Comparison of ENCODE assay signal across 8 cellular contexts in genomic region chr3:12954891-12955650, GRCh38.
DNase-seq lines count a peak whose midpoint lies in the region; ATAC-seq, FAIRE-seq and TF ChIP-seq lines count a peak whose summit lies in the region.

No MANE protein-coding gene starts in this region.

- no peak for TF ChIP-seq EP300 in HepG2 (IDR thresholded peaks at IDR 0.05; ENCODE audit: low read depth in 2 of 2, low read length in 2 of 2)
- no peak for TF ChIP-seq EP300 in HepG2 (CRISPR knock-in tag; IDR thresholded peaks at IDR 0.05; ENCODE audit: borderline replicate concordance)

- H3K4me3 ChIP-seq in body of pancreas (no peak overlapping the region), HepG2 (replicated peaks in 1 of 3; ENCODE audit: insufficient read depth in 1 of 3, low read depth in 2 of 3, low read length in 3 of 3) (no peak overlapping the region), GM23338 (no peak overlapping the region)

- no peaks in the 10 kb centered on the region for H3K9me3 Mint-ChIP-seq in GM23338

- POLR2A ChIA-PET in HepG2 (lab: Yijun Ruan, JAX), result interaction anchor here (1.0 kb wide), 1 partner anchor 10 kb away, joined by 4 read pairs; no protein-coding TSS in a partner anchor

- H3K27me3 Mint-ChIP-seq in GM23338 (ENCODE audit: insufficient read depth, low read depth, poor library complexity), result peaks cover 2% of the 10 kb centered on the region

- peaks cover 62% of the 10 kb centered on the region for H4K20me1 ChIP-seq in HepG2 (ENCODE audit: insufficient read depth, low read length)
- peaks cover 18% of the 10 kb centered on the region; the same call in 1 of the 2 replicates for H4K20me1 ChIP-seq in GM23338 (replicated peaks; ENCODE audit: insufficient read depth)

- TF ChIP-seq RAD21 in HepG2 (CRISPR knock-in tag; IDR thresholded peaks at IDR 0.05), result no peak

- intact Hi-C loops in body of pancreas (cut with DNase I), result no loop called here
- intact Hi-C loops in HepG2 (cut with micrococcal nuclease; ENCODE audit: unreplicated experiment), result no loop called here

- H3K4me2 ChIP-seq in HepG2 (ENCODE audit: low read depth, low read length) (no peak overlapping the region), GM23338 (no peak overlapping the region)

- CTCF ChIA-PET in HepG2 (lab: Yijun Ruan, JAX; ENCODE audit: low intra/inter-chr PET ratio, low total read pairs), result no interaction called here

- no peaks in the 10 kb centered on the region for H3K9me2 ChIP-seq in GM23338 (ENCODE audit: insufficient read depth)

- no peak for FAIRE-seq in HepG2 (lab: Jason Lieb, UNC)

- WGBS in body of pancreas, 2 donors, result 16 to 37% methylated on average over 3 to 14 of the region's 14 CpGs
- WGBS in HepG2 (ENCODE audit: low lambda C conversion rate), result 90% methylated on average over 7 of the region's 14 CpGs

- TF ChIP-seq POLR2A in body of pancreas (IDR thresholded peaks at IDR 0.05) (no peak), HepG2 (IDR thresholded peaks at IDR 0.05; ENCODE audit: insufficient read depth in 1 of 2, low read depth in 2 of 2, low read length in 2 of 2) (no peak)

- no peak overlapping the region for H3K9ac ChIP-seq in HepG2 (ENCODE audit: insufficient read depth, low read depth, low read length)

- peaks cover 14% of the 10 kb centered on the region for H3K4me1 Mint-ChIP-seq in GM23338

- H3K9me3 ChIP-seq in body of pancreas (no peaks in the 10 kb centered on the region), HepG2 (ENCODE audit: low read length) (no peaks in the 10 kb centered on the region)

- DNase-seq in AG20443 (ENCODE audit: low spot score) (peak; percentile 67), NCI-H1694 treated with DMSO at 0.1 percent for 48 hours (lab: John Stamatoyannopoulos, UW) (peak; percentile 9), body of pancreas (peak; percentile 63 to 87 (median 78)), HepG2 (ENCODE audit: low spot score) (no peak), stromal cell of bone marrow (ENCODE audit: low read depth) (peak; percentile 52), GM23338 (ENCODE audit: low spot score) (no peak), HPDE6-E6E7 (ENCODE audit: extremely low spot score) (no peak)

- H3K27ac Mint-ChIP-seq in GM23338, result no peak overlapping the region

- no TSS peak for BruUV-seq in HepG2 (replicated peaks; lab: Mats Ljungman, UMichigan)

- H3K27ac ChIP-seq in body of pancreas (peak overlapping the region in 3 of 4 donors; percentile 23 to 63 (median 48)), HepG2 (ENCODE audit: extremely low read length, insufficient read depth, low read length) (no peak overlapping the region), GM23338 (ENCODE audit: low read depth) (no peak overlapping the region)

- no peak overlapping the region for H2AFZ ChIP-seq in HepG2 (ENCODE audit: low read length)
- no peak overlapping the region for H2AFZ ChIP-seq in GM23338

- H3K36me3 ChIP-seq in body of pancreas (replicated peaks in 1 of 2; ENCODE audit: insufficient read depth in 1 of 2, low read depth in 2 of 2), result no peaks in the 10 kb centered on the region
- peaks cover 12 to 28% of the 10 kb centered on the region in 2 experiments for H3K36me3 ChIP-seq in HepG2 (replicated peaks in 1 of 2; ENCODE audit: control insufficient read depth in 1 of 2, insufficient read depth in 2 of 2, low read length in 2 of 2)
- H3K36me3 ChIP-seq in GM23338 (ENCODE audit: insufficient read depth), result no peaks in the 10 kb centered on the region

- H3K79me2 ChIP-seq in HepG2 (ENCODE audit: insufficient read depth, low read length) (peaks cover 91% of the 10 kb centered on the region), GM23338 (replicated peaks; ENCODE audit: insufficient read depth) (peaks cover 51% of the 10 kb centered on the region)

- in situ Hi-C loops in HepG2 (cut with HindIII; ENCODE audit: extremely low pct_ligation_motif_present, low pct_unique_long_range_greater_than_20kb), result no loop called here

- TF ChIP-seq CTCF in body of pancreas (IDR thresholded peaks at IDR 0.05) (peak in 6 of 7 experiments; percentile 8 to 61 (median 29)), HepG2 (CRISPR knock-in tag; IDR thresholded peaks at IDR 0.05) (no peak), GM23338 (conservative IDR thresholded peaks at IDR 0.05; ENCODE audit: low read depth in 2 of 2) (no peak)

- H3F3A ChIP-seq in GM23338 (replicated peaks; ENCODE audit: low read depth), result no peaks in the 10 kb centered on the region

- ATAC-seq in GM19324 (IDR thresholded peaks at IDR 0.05; ENCODE audit: low FRiP score, unreplicated experiment) (peak; percentile 42), body of pancreas (peak; percentile 82), HepG2 (no peak; the same call in 2 of the 3 replicates), GM23338 (no peak; the same call in 2 of the 3 replicates)

- H3K4me3 Mint-ChIP-seq in GM23338, result no peak overlapping the region

- H3K36me3 Mint-ChIP-seq in GM23338 (ENCODE audit: low read depth), result no peaks in the 10 kb centered on the region

- H3K27me3 ChIP-seq in body of pancreas, result no peaks in the 10 kb centered on the region
- H3K27me3 ChIP-seq in HepG2 (ENCODE audit: control insufficient read depth in 1 of 2, insufficient read depth in 2 of 2, low read length in 2 of 2), result no peaks in the 10 kb centered on the region
- no peaks in the 10 kb centered on the region for H3K27me3 ChIP-seq in GM23338 (ENCODE audit: insufficient read depth)

- peaks cover 43% of the 10 kb centered on the region for H3K4me1 ChIP-seq in body of pancreas
- H3K4me1 ChIP-seq in HepG2 (ENCODE audit: insufficient read depth, low read length), result peaks cover 11% of the 10 kb centered on the region; the same call in 1 of the 2 replicates
- H3K4me1 ChIP-seq in GM23338 (ENCODE audit: insufficient read depth), result peaks cover 7% of the 10 kb centered on the region; the same call in 1 of the 2 replicates

TF ChIP-seq in HepG2, 621 proteins besides CTCF, POLR2A, EP300 and RAD21:
- TF ChIP-seq AGO2 (optimal IDR thresholded peaks at IDR 0.05; ENCODE audit: low read depth, low read length) (peak; percentile 40), ZNF703 (CRISPR knock-in tag; IDR thresholded peaks at IDR 0.05; ENCODE audit: borderline replicate concordance) (no peak)

TF ChIP-seq in GM23338, 12 proteins besides CTCF, POLR2A, EP300 and RAD21:
- no peak for TF ChIP-seq EZH2 (IDR thresholded peaks at IDR 0.05; ENCODE audit: low read depth, unreplicated experiment)

Comparison
In these comparisons a context has a peak if more than half of its experiments do, and no peak if none do; other contexts are left out.
1. DNase-seq: peak in AG20443 (single experiment), NCI-H1694 treated with DMSO at 0.1 percent for 48 hours (single experiment), body of pancreas (4 of 4) and stromal cell of bone marrow (single experiment); none in HepG2 (single experiment), GM23338 (single experiment) and HPDE6-E6E7 (single experiment).
2. ATAC-seq: peak in GM19324 (single experiment) and body of pancreas (single experiment); none in HepG2 (single experiment) and GM23338 (single experiment).
3. H3K27ac ChIP-seq: peak in body of pancreas (3 of 4); none in HepG2 (single experiment) and GM23338 (single experiment).
4. CTCF ChIP-seq: peak in body of pancreas (6 of 7); none in HepG2 (single experiment) and GM23338 (0 of 2).